Comparison of ENCODE assay signal across 13 cellular contexts in the genomic region with DNA sequence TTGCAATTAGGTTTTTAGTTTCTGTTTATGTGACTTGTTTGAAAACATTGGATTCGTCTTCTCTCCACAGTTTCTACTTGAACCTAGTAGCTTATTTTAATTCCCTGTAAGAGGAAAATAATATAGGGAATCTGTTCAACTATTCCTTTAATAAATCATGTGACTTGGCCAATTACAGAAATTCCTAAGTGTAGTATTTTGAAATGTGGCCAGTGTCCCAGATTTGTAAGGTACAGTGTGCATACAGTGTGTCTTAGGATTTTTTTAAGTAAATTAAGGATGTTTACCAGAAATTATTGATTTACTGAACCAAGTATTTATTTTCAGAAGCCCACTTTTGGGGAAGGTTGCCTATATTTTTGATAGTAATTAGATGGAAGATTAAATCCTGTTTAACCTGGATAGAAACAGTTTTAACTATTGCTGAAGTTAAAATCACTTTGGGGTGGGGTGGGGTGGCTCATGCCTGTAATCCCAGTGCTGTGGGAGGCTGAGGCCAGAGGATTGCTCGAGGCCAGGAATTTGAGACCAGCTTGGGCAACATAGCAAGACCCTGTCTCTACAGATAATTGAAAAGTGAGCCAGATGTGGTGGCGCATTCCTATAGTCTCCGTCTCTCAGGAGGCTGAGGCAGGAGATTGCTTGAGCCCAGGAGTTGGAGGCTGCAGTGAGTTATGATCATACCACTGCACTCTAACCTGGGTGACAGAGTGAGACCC. TPM values are rescaled to one million over a fixed set of nuclear protein-coding genes. Genes with fewer than 3 reads are reported as not detected.
DNase-seq lines count a peak whose midpoint lies in the region; ATAC-seq lines count a peak whose summit lies in the region.
"Had no signal": no experiment of that assay in that cellular context is flagged by ENCODE, and none has a peak within 500 bp of the region (broad histone marks: within the 10 kb centered on the region; RNA-seq: fewer than 3 reads in every experiment).

No MANE protein-coding gene starts in this region.

- H3K36me3 ChIP-seq in HAP-1 (replicated peaks) = peaks cover 94% of the 10 kb centered on the region

- no peaks in the 10 kb centered on the region for H3K27me3 Mint-ChIP-seq in stimulated activated naive CD8-positive, alpha-beta T cell treated with anti-CD3 and anti-CD28 coated beads, Interleukin-15, Interleukin-2, amounts not matched to agents 100 ng/mL and 50 ng/mL, for 24 hours
- no peaks in the 10 kb centered on the region for H3K27me3 Mint-ChIP-seq in stimulated activated naive CD8-positive, alpha-beta T cell treated with anti-CD3 and anti-CD28 coated beads, Interleukin-15, amount 100 ng/mL, for 72 hours
- H3K27me3 Mint-ChIP-seq in activated naive CD8-positive, alpha-beta T cell treated with anti-CD3 and anti-CD28 coated beads for 36 hours = no peaks in the 10 kb centered on the region
- no peaks in the 10 kb centered on the region for H3K27me3 Mint-ChIP-seq in immature natural killer cell (ENCODE audit: low read depth in 3 of 3)

- in situ Hi-C loops in HAP-1 (cut with MboI; ENCODE audit: low sequenced_read_pairs) = no loop called here

- ATAC-seq in stimulated activated naive CD8-positive, alpha-beta T cell treated with anti-CD3 and anti-CD28 coated beads, Interleukin-15, amount 100 ng/mL, for 72 hours = no peak
- ATAC-seq in HG02852 (IDR thresholded peaks at IDR 0.05; ENCODE audit: unreplicated experiment) = no peak

- H3K4me3 Mint-ChIP-seq in stimulated activated naive CD8-positive, alpha-beta T cell treated with anti-CD3 and anti-CD28 coated beads, Interleukin-15, Interleukin-2, amounts not matched to agents 100 ng/mL and 50 ng/mL, for 24 hours = no peak overlapping the region
- H3K4me3 Mint-ChIP-seq in stimulated activated naive CD8-positive, alpha-beta T cell treated with anti-CD3 and anti-CD28 coated beads, Interleukin-15, amount 100 ng/mL, for 72 hours = no peak overlapping the region
- no peak overlapping the region for H3K4me3 Mint-ChIP-seq in activated naive CD8-positive, alpha-beta T cell treated with anti-CD3 and anti-CD28 coated beads for 36 hours
- no peak overlapping the region for H3K4me3 Mint-ChIP-seq in immature natural killer cell

- H3K4me1 ChIP-seq in HAP-1 = no peaks in the 10 kb centered on the region
- H3K4me1 ChIP-seq: BLaER1 had no signal

- H3K9me3 ChIP-seq in HAP-1 = no peaks in the 10 kb centered on the region
- H3K9me3 ChIP-seq: BLaER1 had no signal

- H3K9me3 Mint-ChIP-seq in stimulated activated naive CD8-positive, alpha-beta T cell treated with anti-CD3 and anti-CD28 coated beads, Interleukin-15, Interleukin-2, amounts not matched to agents 100 ng/mL and 50 ng/mL, for 24 hours = no peaks in the 10 kb centered on the region
- peaks cover 12 to 13% of the 10 kb centered on the region in 2 donors for H3K9me3 Mint-ChIP-seq in stimulated activated naive CD8-positive, alpha-beta T cell treated with anti-CD3 and anti-CD28 coated beads, Interleukin-15, amount 100 ng/mL, for 72 hours
- H3K9me3 Mint-ChIP-seq in activated naive CD8-positive, alpha-beta T cell treated with anti-CD3 and anti-CD28 coated beads for 36 hours = peaks cover 8% of the 10 kb centered on the region
- H3K9me3 Mint-ChIP-seq in immature natural killer cell = no peaks in the 10 kb centered on the region

- H3K4me3 ChIP-seq in HAP-1 = no peak overlapping the region
- H3K4me3 ChIP-seq: BLaER1 had no signal

- H3K4me1 Mint-ChIP-seq in stimulated activated naive CD8-positive, alpha-beta T cell treated with anti-CD3 and anti-CD28 coated beads, Interleukin-15, Interleukin-2, amounts not matched to agents 100 ng/mL and 50 ng/mL, for 24 hours (ENCODE audit: low read depth) = peaks cover 55% of the 10 kb centered on the region
- peaks cover 45% of the 10 kb centered on the region for H3K4me1 Mint-ChIP-seq in stimulated activated naive CD8-positive, alpha-beta T cell treated with anti-CD3 and anti-CD28 coated beads, Interleukin-15, amount 100 ng/mL, for 72 hours
- H3K4me1 Mint-ChIP-seq in activated naive CD8-positive, alpha-beta T cell treated with anti-CD3 and anti-CD28 coated beads for 36 hours = peaks cover 41% of the 10 kb centered on the region
- H3K4me1 Mint-ChIP-seq in immature natural killer cell = peaks cover 4 to 25% of the 10 kb centered on the region in 2 donors

- H3K27me3 ChIP-seq in HAP-1 (ENCODE audit: low read depth) = no peaks in the 10 kb centered on the region
- H3K27me3 ChIP-seq: BLaER1 had no signal

- H3K36me3 Mint-ChIP-seq in stimulated activated naive CD8-positive, alpha-beta T cell treated with anti-CD3 and anti-CD28 coated beads, Interleukin-15, Interleukin-2, amounts not matched to agents 100 ng/mL and 50 ng/mL, for 24 hours (ENCODE audit: low read depth) = peaks cover 97% of the 10 kb centered on the region
- H3K36me3 Mint-ChIP-seq in activated naive CD8-positive, alpha-beta T cell treated with anti-CD3 and anti-CD28 coated beads for 36 hours = peaks cover 72% of the 10 kb centered on the region
- H3K36me3 Mint-ChIP-seq in immature natural killer cell = peaks cover 21 to 43% (median 35%) of the 10 kb centered on the region in 3 donors

- no peak for DNase-seq in stimulated activated naive CD8-positive, alpha-beta T cell treated with anti-CD3 and anti-CD28 coated beads, Interleukin-15, amount 100 ng/mL, for 72 hours
- DNase-seq in activated naive CD8-positive, alpha-beta T cell treated with anti-CD3 and anti-CD28 coated beads for 36 hours = no peak
- DNase-seq in immature natural killer cell (no peak), T-helper 1 cell (no peak), HAP-1 (ENCODE audit: low spot score in 2 of 2) (no peak)
- DNase-seq: EL, Karpas-422, NCI-H1105 treated with DMSO at 0.1 percent for 48 hours, NCI-H187, NCI-H446 had no signal

- peak overlapping the region; percentile 9 for H3K27ac Mint-ChIP-seq in stimulated activated naive CD8-positive, alpha-beta T cell treated with anti-CD3 and anti-CD28 coated beads, Interleukin-15, Interleukin-2, amounts not matched to agents 100 ng/mL and 50 ng/mL, for 24 hours
- H3K27ac Mint-ChIP-seq in stimulated activated naive CD8-positive, alpha-beta T cell treated with anti-CD3 and anti-CD28 coated beads, Interleukin-15, amount 100 ng/mL, for 72 hours = no peak overlapping the region
- peak overlapping the region; percentile 48 for H3K27ac Mint-ChIP-seq in activated naive CD8-positive, alpha-beta T cell treated with anti-CD3 and anti-CD28 coated beads for 36 hours
- H3K27ac Mint-ChIP-seq in immature natural killer cell = peak overlapping the region in 4 of 6 donors; percentile 10 to 65 (median 18)

RNA-seq across cellular contexts. Expression of gene G3BP1, which starts 36.9 kb away (rescaled TPM):
- 100 to 1,000 TPM; 364 to 375 TPM for total RNA-seq in activated naive CD8-positive, alpha-beta T cell treated with anti-CD3 and anti-CD28 coated beads for 36 hours
- polyA plus RNA-seq in immature natural killer cell = 100 to 1,000 TPM; 124 to 148 (median 129) TPM

RNA-seq across cellular contexts. Expression of gene ATOX1, which starts 50.2 kb away (rescaled TPM):
- 10 to 100 TPM; 97.7 to 98.6 TPM for total RNA-seq in activated naive CD8-positive, alpha-beta T cell treated with anti-CD3 and anti-CD28 coated beads for 36 hours
- polyA plus RNA-seq in immature natural killer cell = 100 to 1,000 TPM; 112 to 145 (median 113) TPM

Comparison
In these comparisons a context has a peak if more than half of its experiments do, and no peak if none do; other contexts are left out.
1. H3K27ac Mint-ChIP-seq: peak in stimulated activated naive CD8-positive, alpha-beta T cell treated with anti-CD3 and anti-CD28 coated beads, Interleukin-15, Interleukin-2, amounts not matched to agents 100 ng/mL and 50 ng/mL, for 24 hours (single experiment), activated naive CD8-positive, alpha-beta T cell treated with anti-CD3 and anti-CD28 coated beads for 36 hours (single experiment) and immature natural killer cell (4 of 6); none in stimulated activated naive CD8-positive, alpha-beta T cell treated with anti-CD3 and anti-CD28 coated beads, Interleukin-15, amount 100 ng/mL, for 72 hours (0 of 2).